In the genomic region with DNA sequence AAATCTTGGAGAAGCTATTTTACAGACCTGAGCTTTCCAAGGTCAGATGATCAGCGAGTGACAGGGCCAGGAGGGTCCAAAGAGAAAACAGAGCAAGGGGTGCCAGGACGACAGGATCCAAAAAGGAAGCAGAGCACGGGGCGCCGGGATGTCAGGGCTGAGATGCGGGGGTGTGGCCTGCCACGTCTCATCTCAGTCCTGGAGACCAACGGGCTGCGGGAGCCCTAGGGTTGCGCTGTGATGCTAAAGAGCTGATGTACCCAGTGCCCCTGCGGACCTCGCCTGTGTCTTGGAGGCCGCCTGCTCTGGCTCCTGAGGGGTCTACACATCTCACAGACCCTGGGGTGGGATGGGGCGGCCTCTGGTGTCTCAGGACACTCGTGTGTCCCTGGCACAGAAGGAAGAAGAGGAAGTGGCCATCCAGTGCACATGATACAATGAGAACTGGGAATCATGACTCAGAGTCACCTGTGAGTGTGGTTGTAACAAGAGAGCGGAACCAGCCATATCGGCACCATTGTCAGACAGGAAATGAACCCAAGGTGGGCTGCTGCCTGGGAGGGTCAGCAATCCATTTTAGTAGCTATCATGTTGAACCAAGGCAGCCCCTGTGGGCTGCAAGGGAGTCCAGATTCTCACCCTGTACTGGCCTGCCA, we compare ENCODE assay signal across 24 cellular contexts.
DNase-seq lines count a peak whose midpoint lies in the region; FAIRE-seq and TF ChIP-seq lines count a peak whose summit lies in the region.
"Had no signal": no experiment of that assay in that cellular context is flagged by ENCODE, and none has a peak within 500 bp of the region (broad histone marks: within the 10 kb centered on the region; RNA-seq: fewer than 3 reads in every experiment).

No MANE protein-coding gene starts in this region.

- no peaks in the 10 kb centered on the region for H3K27me3 Mint-ChIP-seq in activated CD4-positive, alpha-beta memory T cell treated with anti-CD3 and anti-CD28 coated beads, Interleukin-2, amount 10 ng/mL, durations not matched to agents 7 days and 5 days

- H4K8ac ChIP-seq in neuronal stem cell (ENCODE audit: low read depth, low read length): no peak overlapping the region

- peak; percentile 15 for DNase-seq in NCI-H2107 treated with DMSO at 0.1 percent for 48 hours (lab: John Stamatoyannopoulos, UW; ENCODE audit: unreplicated experiment)
- DNase-seq in NCI-H2107 (lab: John Stamatoyannopoulos, UW): no peak
- DNase-seq in GM12891 (ENCODE audit: insufficient read length, low spot score): no peak
- peak; percentile 47 for DNase-seq in NCI-H2196 (lab: John Stamatoyannopoulos, UW; ENCODE audit: unreplicated experiment)
- no peak for DNase-seq in neuronal stem cell (ENCODE audit: low spot score)
- no peak for DNase-seq in smooth muscle cell (lab: John Stamatoyannopoulos, UW; ENCODE audit: unreplicated experiment)
- no peak for DNase-seq in activated CD4-positive, alpha-beta memory T cell treated with anti-CD3 and anti-CD28 coated beads, Interleukin-2, amount 10 ng/mL, durations not matched to agents 7 days and 5 days
- DNase-seq: 8988T; AML-193; CD8-positive, alpha-beta T cell; Karpas-422; MV-4-11; NCI-H1105; NCI-H146; NCI-H1930; NCI-H2227 treated with DMSO at 0.1 percent for 48 hours; NCI-H526 treated with DMSO at 0.1 percent for 48 hours; SIG-M5 had no signal

- peak overlapping the region; percentile 67 for H3K18ac ChIP-seq in neuronal stem cell (ENCODE audit: low read length)

- POLR2A ChIA-PET in activated CD4-positive, alpha-beta memory T cell treated with anti-CD3 and anti-CD28 coated beads, Interleukin-2, amount 10 ng/mL, durations not matched to agents 7 days and 5 days (lab: Charles Lee): no interaction called here

- peak overlapping the region; percentile 68 for H2BK12ac ChIP-seq in neuronal stem cell (ENCODE audit: low read length)

- no peaks in the 10 kb centered on the region for H3K79me2 ChIP-seq in smooth muscle cell (ENCODE audit: low read depth)

- H3K4me3 ChIP-seq in neuronal stem cell (ENCODE audit: low read length in 2 of 2) (no peak overlapping the region), smooth muscle cell (no peak overlapping the region)
- H3K4me3 ChIP-seq: BLaER1 treated with 17β-estradiol and CSF1 and Interleukin-3, amounts not matched to agents 10 nM and 100 nM; SK-N-MC had no signal

- no peak overlapping the region for H3K27ac ChIP-seq in neuronal stem cell (replicated peaks; ENCODE audit: low read length)
- no peak overlapping the region for H3K27ac ChIP-seq in smooth muscle cell (ENCODE audit: low read depth)
- H3K27ac ChIP-seq: BLaER1 treated with 17β-estradiol and CSF1 and Interleukin-3, amounts not matched to agents 10 nM and 100 nM; SK-N-MC had no signal

- H3K9ac ChIP-seq in neuronal stem cell (ENCODE audit: low read depth, low read length, poor library complexity) (no peak overlapping the region), smooth muscle cell (ENCODE audit: low read depth) (no peak overlapping the region)
- H3K9ac ChIP-seq: BLaER1 treated with 17β-estradiol and CSF1 and Interleukin-3, amounts not matched to agents 10 nM and 100 nM had no signal

- H2AFZ ChIP-seq in neuronal stem cell (ENCODE audit: low read length): no peak overlapping the region
- H2AFZ ChIP-seq in smooth muscle cell (ENCODE audit: low read depth): no peak overlapping the region

- no peaks in the 10 kb centered on the region for H3K36me3 ChIP-seq in neuronal stem cell (replicated peaks in 1 of 2; ENCODE audit: control insufficient read depth in 2 of 2, insufficient read depth in 2 of 2, low read length in 2 of 2)
- no peaks in the 10 kb centered on the region for H3K36me3 ChIP-seq in smooth muscle cell (ENCODE audit: low read depth)
- H3K36me3 ChIP-seq: BLaER1 treated with 17β-estradiol and CSF1 and Interleukin-3, amounts not matched to agents 10 nM and 100 nM had no signal

- H4K91ac ChIP-seq in neuronal stem cell (ENCODE audit: low read depth, low read length, poor library complexity): no peak overlapping the region

- H3K4ac ChIP-seq in neuronal stem cell (ENCODE audit: low read length): no peak overlapping the region

- H4K20me1 ChIP-seq in smooth muscle cell (ENCODE audit: low read depth): no peaks in the 10 kb centered on the region
- H4K20me1 ChIP-seq: BLaER1 treated with 17β-estradiol and CSF1 and Interleukin-3, amounts not matched to agents 10 nM and 100 nM had no signal

- H3K9me3 ChIP-seq in neuronal stem cell (replicated peaks in 1 of 2; ENCODE audit: control insufficient read depth in 2 of 2, insufficient read depth in 1 of 2, low read depth in 1 of 2, low read length in 2 of 2): peaks cover 0 to 2% of the 10 kb centered on the region in 2 donors
- no peaks in the 10 kb centered on the region for H3K9me3 ChIP-seq in smooth muscle cell (replicated peaks; ENCODE audit: low read depth)

- no peak overlapping the region for H2BK5ac ChIP-seq in neuronal stem cell (ENCODE audit: low read length)

- no peak overlapping the region for H2AK5ac ChIP-seq in neuronal stem cell (ENCODE audit: low read depth, low read length)

- FAIRE-seq in GM12891 (lab: Jason Lieb, UNC): no peak
- FAIRE-seq: GM19239, H1, HepG2, RCC 7860 had no signal

- no peak for TF ChIP-seq POLR2A in GM12891 (IDR thresholded peaks at IDR 0.05; ENCODE audit: low read depth, low read length)

- H3K14ac ChIP-seq in neuronal stem cell (ENCODE audit: low read length): no peak overlapping the region

- H3F3A ChIP-seq in smooth muscle cell (ENCODE audit: low read depth): no peaks in the 10 kb centered on the region

- CTCF ChIA-PET in activated CD4-positive, alpha-beta memory T cell treated with anti-CD3 and anti-CD28 coated beads, Interleukin-2, amount 10 ng/mL, durations not matched to agents 7 days and 5 days (lab: Charles Lee): no interaction called here

- no peak overlapping the region for H2BK15ac ChIP-seq in neuronal stem cell (ENCODE audit: low read length)

- H2BK120ac ChIP-seq in neuronal stem cell (ENCODE audit: low read depth, low read length): no peak overlapping the region

- H3K27me3 ChIP-seq in neuronal stem cell (ENCODE audit: control insufficient read depth in 3 of 3, insufficient read depth in 3 of 3, low read depth in 1 of 3, low read length in 3 of 3) (no peaks in the 10 kb centered on the region), smooth muscle cell (ENCODE audit: low read depth) (no peaks in the 10 kb centered on the region)
- H3K27me3 ChIP-seq: BLaER1 treated with 17β-estradiol and CSF1 and Interleukin-3, amounts not matched to agents 10 nM and 100 nM had no signal

- WGBS in neuronal stem cell (ENCODE audit: extremely low coverage in 2 of 2, insufficient read length in 2 of 2, insufficient replicate concordance in 1 of 2), 2 donors: no CpG with 5 or more reads among the region's 17 CpGs
- WGBS in smooth muscle cell (ENCODE audit: low lambda C conversion rate): 90% methylated on average over 17 of the region's 17 CpGs

- H3K36me3 Mint-ChIP-seq in activated CD4-positive, alpha-beta memory T cell treated with anti-CD3 and anti-CD28 coated beads, Interleukin-2, amount 10 ng/mL, durations not matched to agents 7 days and 5 days (ENCODE audit: low read depth): no peaks in the 10 kb centered on the region
- H3K36me3 Mint-ChIP-seq: CD8-positive, alpha-beta T cell had no signal

- no peak overlapping the region for H3K27ac Mint-ChIP-seq in activated CD4-positive, alpha-beta memory T cell treated with anti-CD3 and anti-CD28 coated beads, Interleukin-2, amount 10 ng/mL, durations not matched to agents 7 days and 5 days
- H3K27ac Mint-ChIP-seq: CD8-positive, alpha-beta T cell had no signal

- no peaks in the 10 kb centered on the region for H3K9me3 Mint-ChIP-seq in activated CD4-positive, alpha-beta memory T cell treated with anti-CD3 and anti-CD28 coated beads, Interleukin-2, amount 10 ng/mL, durations not matched to agents 7 days and 5 days
- H3K9me3 Mint-ChIP-seq: CD8-positive, alpha-beta T cell had no signal

- no peaks in the 10 kb centered on the region for H3K4me1 ChIP-seq in neuronal stem cell (ENCODE audit: control insufficient read depth in 2 of 2, insufficient read depth in 1 of 2, low read depth in 1 of 2, low read length in 2 of 2)
- H3K4me1 ChIP-seq in smooth muscle cell (ENCODE audit: low read depth): no peaks in the 10 kb centered on the region

- no peak overlapping the region for H3K4me3 Mint-ChIP-seq in activated CD4-positive, alpha-beta memory T cell treated with anti-CD3 and anti-CD28 coated beads, Interleukin-2, amount 10 ng/mL, durations not matched to agents 7 days and 5 days
- H3K4me3 Mint-ChIP-seq: CD8-positive, alpha-beta T cell had no signal

- TF ChIP-seq CTCF in smooth muscle cell (IDR thresholded peaks at IDR 0.05; ENCODE audit: borderline replicate concordance, insufficient read depth, poor library complexity, severe bottlenecking): no peak

- no peaks in the 10 kb centered on the region for H3K79me1 ChIP-seq in neuronal stem cell (ENCODE audit: low read depth, low read length)

- H3K4me1 Mint-ChIP-seq in activated CD4-positive, alpha-beta memory T cell treated with anti-CD3 and anti-CD28 coated beads, Interleukin-2, amount 10 ng/mL, durations not matched to agents 7 days and 5 days: no peaks in the 10 kb centered on the region

- H3K4me2 ChIP-seq in neuronal stem cell (ENCODE audit: insufficient read depth, low read length, poor library complexity, severe bottlenecking) (no peak overlapping the region), smooth muscle cell (no peak overlapping the region)

- no peak overlapping the region for H3K23ac ChIP-seq in neuronal stem cell (ENCODE audit: low read depth, low read length, poor library complexity)

TF ChIP-seq in GM12891, 5 proteins besides CTCF, POLR2A, EP300 and RAD21:
- no peak for TF ChIP-seq TAF1 (IDR thresholded peaks at IDR 0.05; ENCODE audit: low read depth, low read length)
- no peak for TF ChIP-seq PAX5 (IDR thresholded peaks at IDR 0.05; ENCODE audit: insufficient read depth, low read length, severe bottlenecking)
- TF ChIP-seq SPI1 (IDR thresholded peaks at IDR 0.05; ENCODE audit: low read depth, low read length): 0 out of 2 replicates have a peak, but pooled peaks have one; percentile 1

Comparison
In these comparisons a context has a peak if more than half of its experiments do, and no peak if none do; other contexts are left out.
1. DNase-seq: peak in NCI-H2107 treated with DMSO at 0.1 percent for 48 hours (single experiment) and NCI-H2196 (single experiment); none in NCI-H2107 (single experiment), GM12891 (single experiment), neuronal stem cell (single experiment), smooth muscle cell (single experiment) and activated CD4-positive, alpha-beta memory T cell treated with anti-CD3 and anti-CD28 coated beads, Interleukin-2, amount 10 ng/mL, durations not matched to agents 7 days and 5 days (single experiment).